10 cellular contexts compared by ENCODE assay signal in genomic region chr22:40215266-40215665, GRCh38. TPM values are rescaled to one million over a fixed set of nuclear protein-coding genes. Genes with fewer than 3 reads are reported as not detected.
DNase-seq lines count a peak whose midpoint lies in the region; ATAC-seq and TF ChIP-seq lines count a peak whose summit lies in the region.
"Had no signal": no experiment of that assay in that cellular context is flagged by ENCODE, and none has a peak within 500 bp of the region (broad histone marks: within the 10 kb centered on the region; RNA-seq: fewer than 3 reads in every experiment).

No MANE protein-coding gene starts in this region.

- H3K9me3 Mint-ChIP-seq in HFFc6 (no peaks in the 10 kb centered on the region), activated B cell treated with CpG ODN at 0.5 μM for 24 hours (no peaks in the 10 kb centered on the region)

- no peaks in the 10 kb centered on the region for H3K36me3 Mint-ChIP-seq in HFFc6 (ENCODE audit: low read depth)
- peaks cover 20% of the 10 kb centered on the region for H3K36me3 Mint-ChIP-seq in activated B cell treated with CpG ODN at 0.5 μM for 24 hours (ENCODE audit: low read depth)

- 0 out of 2 replicates have a peak overlapping the region, but pooled peaks have one; percentile 22 for H3K27ac Mint-ChIP-seq in HFFc6
- H3K27ac Mint-ChIP-seq in activated B cell treated with CpG ODN at 0.5 μM for 24 hours: peak overlapping the region; percentile 94

- peak overlapping the region; percentile 2 for H3K27ac ChIP-seq in left ventricle myocardium inferior (replicated peaks)
- H3K27ac ChIP-seq: VCaP had no signal

- POLR2A ChIA-PET in activated B cell treated with CpG ODN at 0.5 μM for 24 hours (lab: Charles Lee): interaction anchor here (0.7 to 1.7 kb wide), 3 partner anchors 37 to 374 kb away, joined by 6 to 14 read pairs (median 9); partner anchors contain the start of gene TNRC6B

- ATAC-seq in activated B cell treated with CpG ODN at 0.5 μM for 24 hours (ENCODE audit: low read depth): no peak
- no peak for ATAC-seq in omental fat pad (ENCODE audit: low FRiP score)
- no peak for ATAC-seq in GM19463 (IDR thresholded peaks at IDR 0.05; ENCODE audit: unreplicated experiment)

- no peaks in the 10 kb centered on the region for H3K9me3 ChIP-seq in left ventricle myocardium inferior (replicated peaks)

- TF ChIP-seq CTCF in HFFc6 (IDR thresholded peaks at IDR 0.05) (no peak), activated B cell treated with CpG ODN at 0.5 μM for 24 hours (IDR thresholded peaks at IDR 0.05) (no peak), left ventricle myocardium inferior (IDR thresholded peaks at IDR 0.05; ENCODE audit: borderline replicate concordance) (no peak), omental fat pad (IDR thresholded peaks at IDR 0.05) (no peak)

- CTCF ChIA-PET in activated B cell treated with CpG ODN at 0.5 μM for 24 hours (lab: Charles Lee): interaction anchor here (0.6 kb wide), 1 partner anchor 36 kb away, joined by 3 read pairs; no protein-coding TSS in a partner anchor

- intact Hi-C loops in activated B cell treated with CpG ODN at 0.5 μM for 24 hours (cut with micrococcal nuclease) (loop anchor here (10.0 kb wide), 1 partner anchor 160 kb away; no protein-coding TSS in a partner anchor), left ventricle myocardium inferior (cut with micrococcal nuclease) (no loop called here)

- H3K4me1 Mint-ChIP-seq in HFFc6 (ENCODE audit: low read depth): peaks cover 49% of the 10 kb centered on the region
- H3K4me1 Mint-ChIP-seq in activated B cell treated with CpG ODN at 0.5 μM for 24 hours: peaks cover 85% of the 10 kb centered on the region

- H3K36me3 ChIP-seq in left ventricle myocardium inferior: no peaks in the 10 kb centered on the region

- H3K4me3 Mint-ChIP-seq in HFFc6 (no peak overlapping the region), activated B cell treated with CpG ODN at 0.5 μM for 24 hours (no peak overlapping the region)

- H3K27me3 Mint-ChIP-seq in HFFc6 (ENCODE audit: insufficient read depth) (no peaks in the 10 kb centered on the region; the same call in 1 of the 2 replicates), activated B cell treated with CpG ODN at 0.5 μM for 24 hours (no peaks in the 10 kb centered on the region)

- peaks cover 98% of the 10 kb centered on the region for H3K4me1 ChIP-seq in left ventricle myocardium inferior

- no peaks in the 10 kb centered on the region for H3K27me3 ChIP-seq in left ventricle myocardium inferior (ENCODE audit: low read depth)

- H3K4me3 ChIP-seq in left ventricle myocardium inferior: no peak overlapping the region

- peak; percentile 76 for DNase-seq in Ammon's horn (ENCODE audit: low spot score)
- DNase-seq in HFFc6: no peak
- DNase-seq in activated B cell treated with CpG ODN at 0.5 μM for 24 hours: no peak
- DNase-seq in left ventricle myocardium inferior: peak; percentile 28
- no peak for DNase-seq in omental fat pad (ENCODE audit: low spot score)
- DNase-seq in SHP77 treated with DMSO at 0.1 percent for 48 hours (lab: John Stamatoyannopoulos, UW): no peak
- DNase-seq in NCI-H2227 treated with DMSO at 0.1 percent for 48 hours (lab: John Stamatoyannopoulos, UW): no peak
- DNase-seq: DND-41 had no signal

RNA-seq across cellular contexts. Expression of gene TNRC6B, which starts 37.5 kb away (rescaled TPM):
- total RNA-seq in HFFc6 (2021; fragmentation: NEBNext Ultra II Directional; extraction: Animal tissue kit (Norgen Biotek cat#: 25700)): 10 to 100 TPM; 30.8 to 36.3 (median 34.3) TPM
- total RNA-seq in activated B cell treated with CpG ODN at 0.5 μM for 24 hours: 84.6 and 95.2 TPM in 2 replicates
- 43.8 TPM for total RNA-seq in left ventricle myocardium inferior
- total RNA-seq in omental fat pad: 10 to 100 TPM; 17.2 to 57.8 (median 31.9) TPM

Comparison
In these comparisons a context has a peak if more than half of its experiments do, and no peak if none do; other contexts are left out.
1. DNase-seq: peak in Ammon's horn (single experiment) and left ventricle myocardium inferior (single experiment); none in HFFc6 (single experiment), activated B cell treated with CpG ODN at 0.5 μM for 24 hours (single experiment), omental fat pad (single experiment), SHP77 treated with DMSO at 0.1 percent for 48 hours (single experiment) and NCI-H2227 treated with DMSO at 0.1 percent for 48 hours (single experiment).